30 cellular contexts compared by ENCODE assay signal in the genomic region with DNA sequence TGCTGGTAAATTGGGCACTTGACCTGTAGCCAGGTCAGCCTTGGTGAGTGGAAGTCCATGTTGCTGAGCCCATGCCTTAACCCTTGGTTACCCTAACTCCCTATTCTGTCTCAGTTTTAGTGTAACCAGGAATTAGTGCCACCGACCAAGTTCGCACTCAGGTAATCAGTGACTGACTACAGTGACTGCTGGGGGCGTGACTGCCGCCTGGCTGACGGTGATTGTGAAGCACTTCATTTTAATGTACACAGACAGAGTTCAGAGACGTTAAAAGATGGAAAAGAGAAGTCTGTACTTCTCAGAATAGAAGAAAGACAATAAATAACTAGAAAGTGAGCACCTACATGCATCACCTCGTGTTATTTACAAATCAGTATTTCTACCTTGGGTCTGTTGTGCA. TPM values are rescaled to one million over a fixed set of nuclear protein-coding genes. Genes with fewer than 3 reads are reported as not detected.
"Had no signal": no experiment of that assay in that cellular context is flagged by ENCODE, and none has a peak within 500 bp of the region (broad histone marks: within the 10 kb centered on the region; RNA-seq: fewer than 3 reads in every experiment).

No MANE protein-coding gene starts in this region.

- H3K27ac Mint-ChIP-seq: mesothelial cell of epicardium; naive B cell; natural killer cell; nephron progenitor cell; neural progenitor cell; stimulated activated memory B cell treated with anti-CD40 and anti-IgM and Interleukin-4, amounts not matched to agents 10 μg/mL and 1 μg/mL and 100 μg/mL, for 72 hours had no signal

- H3K36me3 Mint-ChIP-seq: mesothelial cell of epicardium; naive B cell; natural killer cell; neural progenitor cell; stimulated activated memory B cell treated with anti-CD40 and anti-IgM and Interleukin-4, amounts not matched to agents 10 μg/mL and 1 μg/mL and 100 μg/mL, for 72 hours had no signal

- H3K4me2 ChIP-seq: neural progenitor cell, smooth muscle cell had no signal

- H3K4me1 ChIP-seq: neural progenitor cell, pancreas, prostate gland, right atrium auricular region, right lobe of liver, vagina had no signal

- DNase-seq: hypothalamus; islet precursor cell; left ventricle myocardium inferior; mesendoderm; naive B cell; natural killer cell; nephron progenitor cell; pancreas; posterior cingulate gyrus; right lobe of liver; stimulated activated CD4-positive, alpha-beta T cell treated with anti-CD3 and anti-CD28 coated beads, Interleukin-1b, Interleukin-23, amount 100 ng/mL, for 48 hours; stimulated activated CD4-positive, alpha-beta T cell treated with anti-CD3 and anti-CD28 coated beads, Interleukin-2, amount 100 ng/mL, for 48 hours; stimulated activated CD4-positive, alpha-beta T cell treated with anti-CD3 and anti-CD28 coated beads, Interleukin-4, amount 100 ng/mL, for 4 hours; stimulated activated CD8-positive, alpha-beta memory T cell treated with anti-CD3 and anti-CD28 coated beads, Interleukin-4, amount 100 ng/mL, for 48 hours; stimulated activated naive CD4-positive, alpha-beta T cell treated with Interleukin-2 at 50 U/mL for 16 hours; stimulated activated naive CD8-positive, alpha-beta T cell treated with anti-CD3 and anti-CD28 coated beads, Interleukin-15, amount 100 ng/mL, for 72 hours; substantia nigra had no signal

- H3K36me3 ChIP-seq: left ventricle myocardium inferior, neural progenitor cell, pancreas, prostate gland, right atrium auricular region, right lobe of liver, tibial nerve, vagina had no signal

- H3K9ac ChIP-seq: neural progenitor cell had no signal

- H3K27me3 Mint-ChIP-seq: stimulated activated naive CD8-positive, alpha-beta T cell treated with anti-CD3 and anti-CD28 coated beads, Interleukin-15, amount 100 ng/mL, for 72 hours had no signal

- H3K4me1 Mint-ChIP-seq: mesothelial cell of epicardium; naive B cell; natural killer cell; stimulated activated memory B cell treated with anti-CD40 and anti-IgM and Interleukin-4, amounts not matched to agents 10 μg/mL and 1 μg/mL and 100 μg/mL, for 72 hours; stimulated activated naive CD8-positive, alpha-beta T cell treated with anti-CD3 and anti-CD28 coated beads, Interleukin-15, amount 100 ng/mL, for 72 hours had no signal

- H3K4me3 Mint-ChIP-seq: mesothelial cell of epicardium; naive B cell; natural killer cell; nephron progenitor cell; neural progenitor cell; stimulated activated memory B cell treated with anti-CD40 and anti-IgM and Interleukin-4, amounts not matched to agents 10 μg/mL and 1 μg/mL and 100 μg/mL, for 72 hours; stimulated activated naive CD8-positive, alpha-beta T cell treated with anti-CD3 and anti-CD28 coated beads, Interleukin-15, amount 100 ng/mL, for 72 hours had no signal

- H3K9me3 ChIP-seq: left ventricle myocardium inferior, pancreas, prostate gland, right atrium auricular region, right lobe of liver, tibial nerve, upper lobe of left lung, vagina had no signal

- H2AFZ ChIP-seq: neural progenitor cell had no signal

- H3K27me3 ChIP-seq: neural progenitor cell, pancreas, right atrium auricular region, right lobe of liver, tibial nerve, upper lobe of left lung, vagina had no signal

- H3K4me3 ChIP-seq: left ventricle myocardium inferior, lung, neural progenitor cell, pancreas, prostate gland, right atrium auricular region, right lobe of liver, smooth muscle cell, tibial nerve, upper lobe of left lung, vagina had no signal

- H3K9me3 Mint-ChIP-seq: mesothelial cell of epicardium; naive B cell; natural killer cell; nephron progenitor cell; neural progenitor cell; stimulated activated memory B cell treated with anti-CD40 and anti-IgM and Interleukin-4, amounts not matched to agents 10 μg/mL and 1 μg/mL and 100 μg/mL, for 72 hours; stimulated activated naive CD8-positive, alpha-beta T cell treated with anti-CD3 and anti-CD28 coated beads, Interleukin-15, amount 100 ng/mL, for 72 hours had no signal

- H3K27ac ChIP-seq: left ventricle myocardium inferior, neural progenitor cell, pancreas, prostate gland, right atrium auricular region, right lobe of liver, tibial nerve, upper lobe of left lung, vagina had no signal

- ATAC-seq: natural killer cell; pancreas; right lobe of liver; stimulated activated memory B cell treated with anti-CD40 and anti-IgM and Interleukin-4, amounts not matched to agents 10 μg/mL and 1 μg/mL and 100 μg/mL, for 72 hours; stimulated activated naive CD8-positive, alpha-beta T cell treated with anti-CD3 and anti-CD28 coated beads, Interleukin-15, amount 100 ng/mL, for 72 hours had no signal

RNA-seq across cellular contexts. Expression of a gene that starts 17.3 kb away (rescaled TPM):
- total RNA-seq: kidney epithelial cell, mesothelial cell of epicardium, renal cortical epithelial cell had no signal
- polyA plus RNA-seq: smooth muscle cell, urinary bladder had no signal

RNA-seq across cellular contexts. Expression of a gene that starts 45.3 kb away (rescaled TPM):
- total RNA-seq: kidney epithelial cell had no signal
